Comparison of ENCODE assay signal across 19 cellular contexts in genomic region chr17:65117384-65118035, GRCh38.
"Had no signal": no experiment of that assay in that cellular context is flagged by ENCODE, and none has a peak within 500 bp of the region (broad histone marks: within the 10 kb centered on the region; RNA-seq: fewer than 3 reads in every experiment).

No MANE protein-coding gene starts in this region.

- H3K27ac Mint-ChIP-seq: endodermal cell; naive B cell; progenitor cell of endocrine pancreas; stimulated activated effector memory CD8-positive, alpha-beta T cell treated with anti-CD3 and anti-CD28 coated beads, Interleukin-12 subunit alpha, Interleukin-12 subunit beta, amount 100 ng/mL, for 72 hours; stimulated activated naive CD8-positive, alpha-beta T cell treated with anti-CD3 and anti-CD28 coated beads, Interleukin-15, Interleukin-2, amounts not matched to agents 100 ng/mL and 50 ng/mL, for 24 hours had no signal

- H3K27ac ChIP-seq: coronary artery, foreskin keratinocyte, neutrophil, tibial artery, upper lobe of left lung, uterus had no signal

- H3K36me3 Mint-ChIP-seq: naive B cell had no signal

- ATAC-seq: foreskin keratinocyte; left cardiac atrium; right cardiac atrium; stimulated activated effector memory CD8-positive, alpha-beta T cell treated with anti-CD3 and anti-CD28 coated beads, Interleukin-12 subunit alpha, Interleukin-12 subunit beta, amount 100 ng/mL, for 72 hours had no signal

- H3K27me3 ChIP-seq: foreskin keratinocyte, neutrophil, upper lobe of left lung, uterus had no signal

- H3K27me3 Mint-ChIP-seq: naive B cell had no signal

- H3K9me3 ChIP-seq: neutrophil, tibial artery, upper lobe of left lung, uterus had no signal

- H3K4me1 ChIP-seq: uterus had no signal

- DNase-seq: effector CD4-positive, alpha-beta T cell; endodermal cell; erythroblast; foreskin keratinocyte; kidney; left cardiac atrium; mesendoderm; naive B cell; right cardiac atrium; stimulated activated CD4-positive, alpha-beta T cell treated with anti-CD3 and anti-CD28 coated beads, Interleukin-4, amount 100 ng/mL, for 1 hour; stimulated activated CD8-positive, alpha-beta memory T cell treated with anti-CD3 and anti-CD28 coated beads, Interleukin-4, amount 100 ng/mL, for 48 hours; tibial artery; upper lobe of left lung; uterus had no signal

- H3K4me3 Mint-ChIP-seq: endodermal cell; naive B cell; stimulated activated effector memory CD8-positive, alpha-beta T cell treated with anti-CD3 and anti-CD28 coated beads, Interleukin-12 subunit alpha, Interleukin-12 subunit beta, amount 100 ng/mL, for 72 hours; stimulated activated naive CD8-positive, alpha-beta T cell treated with anti-CD3 and anti-CD28 coated beads, Interleukin-15, Interleukin-2, amounts not matched to agents 100 ng/mL and 50 ng/mL, for 24 hours had no signal

- H3K36me3 ChIP-seq: neutrophil, tibial artery, upper lobe of left lung, uterus had no signal

- H3K4me1 Mint-ChIP-seq: endodermal cell had no signal

- H3K9me3 Mint-ChIP-seq: endodermal cell; stimulated activated effector memory CD8-positive, alpha-beta T cell treated with anti-CD3 and anti-CD28 coated beads, Interleukin-12 subunit alpha, Interleukin-12 subunit beta, amount 100 ng/mL, for 72 hours; stimulated activated naive CD8-positive, alpha-beta T cell treated with anti-CD3 and anti-CD28 coated beads, Interleukin-15, Interleukin-2, amounts not matched to agents 100 ng/mL and 50 ng/mL, for 24 hours had no signal

- H3K4me3 ChIP-seq: coronary artery, tibial artery, upper lobe of left lung, uterus had no signal
